In the genomic region with DNA sequence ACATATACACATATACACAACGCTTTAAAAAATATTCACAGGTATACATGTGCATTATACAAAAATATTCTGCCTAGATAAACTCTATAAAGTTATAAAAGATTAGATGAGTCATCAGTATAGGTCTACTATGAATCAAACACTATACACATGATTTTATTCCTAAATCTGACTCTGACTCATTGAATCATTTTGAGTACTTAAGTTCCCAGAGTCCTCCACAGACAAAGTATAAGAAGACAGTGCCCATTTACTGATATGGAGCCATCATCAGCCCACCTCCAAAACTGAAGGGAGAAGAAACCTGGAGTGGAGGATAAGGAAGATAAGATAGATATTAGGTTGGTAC, we compare ENCODE assay signal across 20 cellular contexts. TPM values are rescaled to one million over a fixed set of nuclear protein-coding genes. Genes with fewer than 3 reads are reported as not detected.
A peak's percentile ranks its signal among the peaks of the same experiment; 100 is the strongest.
DNase-seq lines count a peak whose midpoint lies in the region; ATAC-seq, FAIRE-seq and TF ChIP-seq lines count a peak whose summit lies in the region.
"Had no signal": no experiment of that assay in that cellular context is flagged by ENCODE, and none has a peak within 500 bp of the region (broad histone marks: within the 10 kb centered on the region; RNA-seq: fewer than 3 reads in every experiment).

No MANE protein-coding gene starts in this region.

- peaks cover 3% of the 10 kb centered on the region for H3K27me3 Mint-ChIP-seq in activated T-cell treated with anti-CD3 and anti-CD28 coated beads, Interleukin-2, amount 50 U/mL, for 4 hours (ENCODE audit: low read depth)
- no peaks in the 10 kb centered on the region for H3K27me3 Mint-ChIP-seq in astrocyte (ENCODE audit: low read depth, unreplicated experiment)

- ATAC-seq in activated T-cell treated with anti-CD3 and anti-CD28 coated beads, Interleukin-2, amount 50 U/mL, for 4 hours: peak; percentile 70 to 77
- ATAC-seq: activated CD8-positive, alpha-beta memory T cell treated with anti-CD3 and anti-CD28 coated beads, Interleukin-2, amount 10 ng/mL, durations not matched to agents 7 days and 5 days; left cardiac atrium had no signal

- H4K20me1 ChIP-seq in astrocyte (ENCODE audit: insufficient read depth, low read length): no peaks in the 10 kb centered on the region

- H2AFZ ChIP-seq in astrocyte (ENCODE audit: low read depth, low read length): no peak overlapping the region

- H3K27ac ChIP-seq in astrocyte (ENCODE audit: low read depth, low read length) (no peak overlapping the region), neutrophil (peak overlapping the region; percentile 76)
- H3K27ac ChIP-seq: SJSA1 had no signal

- H3K9me3 Mint-ChIP-seq in activated T-cell treated with anti-CD3 and anti-CD28 coated beads, Interleukin-2, amount 50 U/mL, for 4 hours: peaks cover 5% of the 10 kb centered on the region
- H3K9me3 Mint-ChIP-seq in astrocyte (ENCODE audit: unreplicated experiment): peaks cover 6% of the 10 kb centered on the region

- no peak for FAIRE-seq in astrocyte (lab: Jason Lieb, UNC)

- no peak overlapping the region for H3K4me3 Mint-ChIP-seq in activated T-cell treated with anti-CD3 and anti-CD28 coated beads, Interleukin-2, amount 50 U/mL, for 4 hours
- H3K4me3 Mint-ChIP-seq in astrocyte (ENCODE audit: unreplicated experiment): no peak overlapping the region
- H3K4me3 Mint-ChIP-seq: activated CD8-positive, alpha-beta memory T cell treated with anti-CD3 and anti-CD28 coated beads, Interleukin-2, amount 10 ng/mL, durations not matched to agents 7 days and 5 days; CD4-positive, CD25-positive, alpha-beta regulatory T cell; endodermal cell; IgD-negative memory B cell; mesothelial cell of epicardium; neural crest cell had no signal

- H3K27ac Mint-ChIP-seq in astrocyte (ENCODE audit: unreplicated experiment): no peak overlapping the region
- H3K27ac Mint-ChIP-seq: activated CD8-positive, alpha-beta memory T cell treated with anti-CD3 and anti-CD28 coated beads, Interleukin-2, amount 10 ng/mL, durations not matched to agents 7 days and 5 days; endodermal cell; mesothelial cell of epicardium had no signal

- DNase-seq in activated T-cell treated with anti-CD3 and anti-CD28 coated beads, Interleukin-2, amount 50 U/mL, for 4 hours: no peak
- DNase-seq in activated T-cell treated with anti-CD3 and anti-CD28 coated beads, Interleukin-2, amount 50 U/mL, for 1 hour: no peak
- DNase-seq in LHCN-M2 (ENCODE audit: low read depth): peak; percentile 69
- peak; percentile 29 for DNase-seq in astrocyte (ENCODE audit: low read depth)
- no peak for DNase-seq in NCI-H2227 (lab: John Stamatoyannopoulos, UW; ENCODE audit: unreplicated experiment)
- no peak for DNase-seq in SIG-M5 (lab: John Stamatoyannopoulos, UW)
- no peak for DNase-seq in NCI-H2029 treated with DMSO at 0.1 percent for 48 hours (lab: John Stamatoyannopoulos, UW)
- DNase-seq: activated CD4-positive, alpha-beta T cell treated with anti-CD3 and anti-CD28 coated beads for 1 hour; activated CD8-positive, alpha-beta memory T cell treated with anti-CD3 and anti-CD28 coated beads, Interleukin-2, amount 10 ng/mL, durations not matched to agents 7 days and 5 days; CD4-positive, CD25-positive, alpha-beta regulatory T cell; endodermal cell; foreskin melanocyte; left cardiac atrium; NCI-H2029; NCI-H510A treated with DMSO at 0.1 percent for 48 hours had no signal

- H3K36me3 Mint-ChIP-seq in activated T-cell treated with anti-CD3 and anti-CD28 coated beads, Interleukin-2, amount 50 U/mL, for 4 hours (ENCODE audit: insufficient read depth): peaks cover 1% of the 10 kb centered on the region
- H3K36me3 Mint-ChIP-seq in astrocyte (ENCODE audit: low read depth, unreplicated experiment): no peaks in the 10 kb centered on the region
- H3K36me3 Mint-ChIP-seq: CD4-positive, CD25-positive, alpha-beta regulatory T cell had no signal

- no peak overlapping the region for H3K4me3 ChIP-seq in astrocyte (ENCODE audit: insufficient read depth, low read depth, low read length)
- H3K4me3 ChIP-seq in neutrophil (ENCODE audit: low read depth in 1 of 2, low read length in 1 of 2): no peak overlapping the region
- H3K4me3 ChIP-seq: SJSA1 had no signal

- TF ChIP-seq CTCF in astrocyte (IDR thresholded peaks at IDR 0.05; ENCODE audit: insufficient read depth, low read depth, low read length): no peak
- no peak for TF ChIP-seq CTCF in neutrophil (IDR thresholded peaks at IDR 0.05)

- peaks cover 14% of the 10 kb centered on the region for H3K4me1 Mint-ChIP-seq in activated T-cell treated with anti-CD3 and anti-CD28 coated beads, Interleukin-2, amount 50 U/mL, for 4 hours (ENCODE audit: low read depth)
- peaks cover 5% of the 10 kb centered on the region for H3K4me1 Mint-ChIP-seq in astrocyte (ENCODE audit: low read depth, unreplicated experiment)
- H3K4me1 Mint-ChIP-seq: activated CD8-positive, alpha-beta memory T cell treated with anti-CD3 and anti-CD28 coated beads, Interleukin-2, amount 10 ng/mL, durations not matched to agents 7 days and 5 days; neural crest cell had no signal

- H3K4me1 ChIP-seq in astrocyte (ENCODE audit: insufficient read depth, low read length) (peaks cover 6% of the 10 kb centered on the region), neutrophil (ENCODE audit: control insufficient read depth in 1 of 2, insufficient read depth in 1 of 2, low read depth in 1 of 2, low read length in 1 of 2) (peaks cover 54 to 57% of the 10 kb centered on the region in 2 experiments)

- H3K36me3 ChIP-seq in astrocyte (ENCODE audit: insufficient read depth, low read length): no peaks in the 10 kb centered on the region
- H3K36me3 ChIP-seq in neutrophil: no peaks in the 10 kb centered on the region
- H3K36me3 ChIP-seq: SJSA1 had no signal

- H3K4me2 ChIP-seq in astrocyte (ENCODE audit: low read length): no peak overlapping the region

- no peaks in the 10 kb centered on the region for H3K79me2 ChIP-seq in astrocyte (ENCODE audit: insufficient read depth, low read length)

- no peaks in the 10 kb centered on the region for H3K27me3 ChIP-seq in astrocyte (ENCODE audit: insufficient read depth, low read length)
- no peaks in the 10 kb centered on the region for H3K27me3 ChIP-seq in neutrophil
- H3K27me3 ChIP-seq: SJSA1 had no signal

- H3K9ac ChIP-seq in astrocyte (ENCODE audit: low read length): no peak overlapping the region

- no peaks in the 10 kb centered on the region for H3K9me3 ChIP-seq in astrocyte (ENCODE audit: insufficient read depth, low read depth, low read length)
- H3K9me3 ChIP-seq in neutrophil: no peaks in the 10 kb centered on the region
- H3K9me3 ChIP-seq: SJSA1 had no signal

RNA-seq across cellular contexts. Expression of gene ANTXR2, which starts 28.7 kb away (rescaled TPM):
- 10 to 100 TPM in 1 of 3 donors, 1 to 10 TPM in 2; 6.1 to 12.9 (median 8.1) TPM for total RNA-seq in activated T-cell treated with anti-CD3 and anti-CD28 coated beads, Interleukin-2, amount 50 U/mL, for 4 hours
- total RNA-seq in LHCN-M2 (2014; rRNA removed) (204 and 216 TPM in 2 replicates), astrocyte (29.8 and 34.7 TPM in 2 replicates)
- 71.8 TPM for polyA plus RNA-seq in LHCN-M2 (2012)

Comparison
In these comparisons a context has a peak if more than half of its experiments do, and no peak if none do; other contexts are left out.
1. DNase-seq: peak in LHCN-M2 (single experiment) and astrocyte (single experiment); none in activated T-cell treated with anti-CD3 and anti-CD28 coated beads, Interleukin-2, amount 50 U/mL, for 4 hours (single experiment), activated T-cell treated with anti-CD3 and anti-CD28 coated beads, Interleukin-2, amount 50 U/mL, for 1 hour (single experiment), NCI-H2227 (single experiment), SIG-M5 (single experiment) and NCI-H2029 treated with DMSO at 0.1 percent for 48 hours (single experiment).